ENCODE assay signal across 22 cellular contexts in genomic region chr12:3351731-3352130, GRCh38.
"Had no signal": no experiment of that assay in that cellular context is flagged by ENCODE, and none has a peak within 500 bp of the region (broad histone marks: within the 10 kb centered on the region; RNA-seq: fewer than 3 reads in every experiment).

No MANE protein-coding gene starts in this region.

- ATAC-seq: HepG2 had no signal

- H3K36me3 ChIP-seq: MG63, SJSA1 had no signal

- H3K27ac ChIP-seq: SJSA1 had no signal

- H3K27me3 ChIP-seq: MG63 had no signal

- H3K4me1 ChIP-seq: SJSA1 had no signal

- H3K9me3 ChIP-seq: MG63, SJSA1, SK-N-SH had no signal

- H3K4me3 ChIP-seq: MG63, SJSA1 had no signal

- DNase-seq: IMR-90, Karpas-422, KG1, MG63, NCI-H1092, NCI-H1105 treated with DMSO at 0.1 percent for 48 hours, NCI-H1417 treated with DMSO at 0.1 percent for 48 hours, NCI-H146, NCI-H1694 treated with DMSO at 0.1 percent for 48 hours, NCI-H1930, NCI-H2081, NCI-H2107, NCI-H2227 treated with DMSO at 0.1 percent for 48 hours, NCI-H524, NCI-H526 treated with DMSO at 0.1 percent for 48 hours, NCI-H748 treated with DMSO at 0.1 percent for 48 hours, Right ventricle myocardium superior, RPMI8226, SIG-M5, SK-N-SH had no signal
